11 cellular contexts compared by ENCODE assay signal in the genomic region with DNA sequence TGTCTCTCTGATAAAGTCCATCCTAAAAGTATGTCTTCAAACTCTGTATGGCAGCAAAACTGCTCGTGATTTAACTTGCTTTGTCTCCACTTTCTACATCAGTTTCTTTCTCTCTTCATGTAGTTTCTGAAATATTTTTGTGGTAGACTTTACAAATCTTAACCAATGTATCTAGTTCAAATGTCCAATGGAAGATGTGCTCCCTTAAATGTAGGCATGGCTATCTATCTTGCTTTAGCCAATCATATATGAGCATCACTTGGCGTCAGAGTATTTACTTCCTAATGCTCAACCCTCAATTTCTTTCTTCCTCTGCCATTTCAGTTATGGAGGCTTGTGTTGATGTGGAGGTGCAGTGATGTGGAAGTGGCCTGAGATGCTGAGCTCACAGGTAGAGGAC.
A peak's percentile ranks its signal among the peaks of the same experiment; 100 is the strongest.
DNase-seq lines count a peak whose midpoint lies in the region; ATAC-seq and TF ChIP-seq lines count a peak whose summit lies in the region.
"Had no signal": no experiment of that assay in that cellular context is flagged by ENCODE, and none has a peak within 500 bp of the region (broad histone marks: within the 10 kb centered on the region; RNA-seq: fewer than 3 reads in every experiment).

No MANE protein-coding gene starts in this region.

- no peak overlapping the region for H3K4me3 ChIP-seq in vagina
- H3K4me3 ChIP-seq: coronary artery had no signal

- CTCF ChIA-PET in activated CD8-positive, alpha-beta T cell treated with anti-CD3 and anti-CD28 coated beads for 36 hours (lab: Charles Lee) = no interaction called here

- H3K4me3 Mint-ChIP-seq in immature natural killer cell = peak overlapping the region in 2 of 5 donors; percentile 38 to 47
- H3K4me3 Mint-ChIP-seq in activated CD8-positive, alpha-beta T cell treated with anti-CD3 and anti-CD28 coated beads for 36 hours = no peak overlapping the region
- no peak overlapping the region for H3K4me3 Mint-ChIP-seq in activated T-cell treated with anti-CD3 and anti-CD28 coated beads, Interleukin-2, amount 50 U/mL, for 24 hours

- ATAC-seq in GM19023 (IDR thresholded peaks at IDR 0.05; ENCODE audit: unreplicated experiment) (peak; percentile 48), GM21619 (IDR thresholded peaks at IDR 0.05; ENCODE audit: unreplicated experiment) (peak; percentile 55), HG03139 (IDR thresholded peaks at IDR 0.05; ENCODE audit: unreplicated experiment) (peak; percentile 55), left colon (no peak)
- no peak for ATAC-seq in activated CD8-positive, alpha-beta T cell treated with anti-CD3 and anti-CD28 coated beads for 36 hours

- intact Hi-C loops in activated CD8-positive, alpha-beta T cell treated with anti-CD3 and anti-CD28 coated beads for 36 hours (cut with micrococcal nuclease) = no loop called here
- intact Hi-C loops in left colon (cut with DNase I, micrococcal nuclease) (no loop called here), vagina (cut with DNase I) (no loop called here)

- no peak overlapping the region for H3K27ac ChIP-seq in vagina
- H3K27ac ChIP-seq: coronary artery had no signal

- no peaks in the 10 kb centered on the region for H3K36me3 ChIP-seq in vagina

- H3K4me1 ChIP-seq in vagina = no peaks in the 10 kb centered on the region

- POLR2A ChIA-PET in activated CD8-positive, alpha-beta T cell treated with anti-CD3 and anti-CD28 coated beads for 36 hours (lab: Charles Lee) = no interaction called here

- TF ChIP-seq CTCF in activated CD8-positive, alpha-beta T cell treated with anti-CD3 and anti-CD28 coated beads for 36 hours (IDR thresholded peaks at IDR 0.05) = no peak
- TF ChIP-seq CTCF in vagina (IDR thresholded peaks at IDR 0.05) = no peak

- H3K27me3 ChIP-seq in vagina = no peaks in the 10 kb centered on the region

- DNase-seq in immature natural killer cell (no peak), left colon (no peak), vagina (ENCODE audit: extremely low spot score in 2 of 2) (no peak)
- no peak for DNase-seq in activated CD8-positive, alpha-beta T cell treated with anti-CD3 and anti-CD28 coated beads for 36 hours
- no peak for DNase-seq in activated T-cell treated with anti-CD3 and anti-CD28 coated beads, Interleukin-2, amount 50 U/mL, for 24 hours
- DNase-seq: glutamatergic neuron, NCI-H1048 had no signal

- no peak for TF ChIP-seq POLR2A in vagina (IDR thresholded peaks at IDR 0.05)

- H3K4me1 Mint-ChIP-seq in immature natural killer cell = peaks cover 14 to 31% of the 10 kb centered on the region in 2 donors
- peaks cover 2% of the 10 kb centered on the region for H3K4me1 Mint-ChIP-seq in activated CD8-positive, alpha-beta T cell treated with anti-CD3 and anti-CD28 coated beads for 36 hours (ENCODE audit: low read depth)
- no peaks in the 10 kb centered on the region for H3K4me1 Mint-ChIP-seq in activated T-cell treated with anti-CD3 and anti-CD28 coated beads, Interleukin-2, amount 50 U/mL, for 24 hours (ENCODE audit: low read depth)

- no peaks in the 10 kb centered on the region for H3K9me3 ChIP-seq in vagina

- peak overlapping the region in 5 of 6 donors; percentile 29 to 75 (median 69) for H3K27ac Mint-ChIP-seq in immature natural killer cell
- no peak overlapping the region for H3K27ac Mint-ChIP-seq in activated CD8-positive, alpha-beta T cell treated with anti-CD3 and anti-CD28 coated beads for 36 hours
- no peak overlapping the region for H3K27ac Mint-ChIP-seq in activated T-cell treated with anti-CD3 and anti-CD28 coated beads, Interleukin-2, amount 50 U/mL, for 24 hours

- no peaks in the 10 kb centered on the region for H3K27me3 Mint-ChIP-seq in immature natural killer cell (ENCODE audit: low read depth in 3 of 3)
- no peaks in the 10 kb centered on the region for H3K27me3 Mint-ChIP-seq in activated CD8-positive, alpha-beta T cell treated with anti-CD3 and anti-CD28 coated beads for 36 hours
- H3K27me3 Mint-ChIP-seq in activated T-cell treated with anti-CD3 and anti-CD28 coated beads, Interleukin-2, amount 50 U/mL, for 24 hours = no peaks in the 10 kb centered on the region

- H3K9me3 Mint-ChIP-seq in immature natural killer cell = no peaks in the 10 kb centered on the region
- no peaks in the 10 kb centered on the region for H3K9me3 Mint-ChIP-seq in activated CD8-positive, alpha-beta T cell treated with anti-CD3 and anti-CD28 coated beads for 36 hours
- no peaks in the 10 kb centered on the region for H3K9me3 Mint-ChIP-seq in activated T-cell treated with anti-CD3 and anti-CD28 coated beads, Interleukin-2, amount 50 U/mL, for 24 hours

- H3K36me3 Mint-ChIP-seq in immature natural killer cell = peaks cover 0 to 5% (median 0%) of the 10 kb centered on the region in 3 donors
- H3K36me3 Mint-ChIP-seq in activated CD8-positive, alpha-beta T cell treated with anti-CD3 and anti-CD28 coated beads for 36 hours (ENCODE audit: low read depth) = no peaks in the 10 kb centered on the region
- H3K36me3 Mint-ChIP-seq in activated T-cell treated with anti-CD3 and anti-CD28 coated beads, Interleukin-2, amount 50 U/mL, for 24 hours (ENCODE audit: low read depth) = no peaks in the 10 kb centered on the region

Comparison
In these comparisons a context has a peak if more than half of its experiments do, and no peak if none do; other contexts are left out.
1. ATAC-seq: peak in GM19023 (single experiment), GM21619 (single experiment) and HG03139 (single experiment); none in activated CD8-positive, alpha-beta T cell treated with anti-CD3 and anti-CD28 coated beads for 36 hours (single experiment) and left colon (single experiment).
2. H3K27ac Mint-ChIP-seq: peak in immature natural killer cell (5 of 6); none in activated CD8-positive, alpha-beta T cell treated with anti-CD3 and anti-CD28 coated beads for 36 hours (single experiment) and activated T-cell treated with anti-CD3 and anti-CD28 coated beads, Interleukin-2, amount 50 U/mL, for 24 hours (single experiment).